In the genomic region with DNA sequence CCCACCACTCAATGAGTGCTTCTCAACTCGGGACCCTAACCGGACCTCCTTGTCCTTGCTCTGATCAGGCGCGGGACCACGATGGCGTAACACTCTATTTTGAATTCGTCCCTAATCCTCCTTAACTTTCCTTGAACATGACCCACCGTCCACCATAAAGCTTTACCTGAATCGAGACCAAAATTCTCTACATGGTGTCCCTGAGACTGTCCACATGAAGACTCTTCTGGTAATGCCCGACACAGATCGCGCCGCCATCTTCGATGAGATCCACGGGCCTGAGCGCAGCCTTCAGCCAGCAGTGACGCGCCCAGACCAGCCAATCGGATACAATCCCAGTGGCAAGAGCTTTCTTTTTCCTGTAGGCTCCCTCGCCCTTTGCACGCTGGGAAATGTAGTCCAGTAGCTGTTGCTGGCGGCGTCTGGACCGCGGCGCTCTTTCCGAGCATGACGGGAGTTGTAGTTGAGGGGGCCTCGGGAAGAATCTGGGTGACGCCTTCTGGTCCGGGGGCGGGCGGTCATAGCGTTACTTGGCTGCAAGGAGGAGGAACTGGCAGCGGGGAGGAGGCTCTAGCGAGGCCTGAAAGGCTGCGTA, we compare ENCODE assay signal across 8 cellular contexts. TPM values are rescaled to one million over a fixed set of nuclear protein-coding genes. Genes with fewer than 3 reads are reported as not detected.
DNase-seq lines count a peak whose midpoint lies in the region; ATAC-seq and TF ChIP-seq lines count a peak whose summit lies in the region.

Gene MRPL50 (minus strand): TSS at position 284 of the 595 bp plus-strand sequence. CDS start 26 bp downstream, at position 258.
Gene ZNF189 (plus strand): TSS at position 517 of the 595 bp plus-strand sequence. CDS start 306 bp downstream, outside the sequence.

- TF ChIP-seq CTCF in PC-3 (conservative IDR thresholded peaks at IDR 0.05; ENCODE audit: low read depth, low read length): no peak

- peaks cover 78% of the 10 kb centered on the region for H3K4me1 Mint-ChIP-seq in activated T-cell treated with anti-CD3 and anti-CD28 coated beads, Interleukin-2, amount 50 U/mL, for 24 hours (ENCODE audit: low read depth)

- no TSS peak for BruUV-seq in PC-3 (replicated peaks; lab: Mats Ljungman, UMichigan)

- peak; percentile 97 for ATAC-seq in GM21576 (IDR thresholded peaks at IDR 0.05; ENCODE audit: unreplicated experiment)
- ATAC-seq in PC-3: peak; percentile 98

- peak within 1 kb of the TSS; percentile 100 for H3K4me3 Mint-ChIP-seq in activated T-cell treated with anti-CD3 and anti-CD28 coated beads, Interleukin-2, amount 50 U/mL, for 24 hours

- H3K27me3 ChIP-seq in PC-3 (ENCODE audit: low read length) (no peaks in the 10 kb centered on the region), esophagus (ENCODE audit: control insufficient read depth in 1 of 2, insufficient read depth in 2 of 2, low read length in 2 of 2) (no peaks in the 10 kb centered on the region), mucosa of stomach (ENCODE audit: control insufficient read depth, insufficient read depth, low read length) (no peaks in the 10 kb centered on the region)

- peak within 1 kb of the TSS; percentile 70 for H3K4me3 ChIP-seq in PC-3 (ENCODE audit: low read length)
- H3K4me3 ChIP-seq in esophagus (ENCODE audit: low read depth in 1 of 2, low read length in 2 of 2): peak within 1 kb of the TSS; percentile 74 to 79
- H3K4me3 ChIP-seq in mucosa of stomach (ENCODE audit: low read length): peak within 1 kb of the TSS; percentile 73

- POLR2A ChIA-PET in PC-3 (lab: Charles Lee; ENCODE audit: unreplicated experiment): no interaction called here

- no peaks in the 10 kb centered on the region for H3K27me3 Mint-ChIP-seq in activated T-cell treated with anti-CD3 and anti-CD28 coated beads, Interleukin-2, amount 50 U/mL, for 24 hours

- peak within 1 kb of the TSS; percentile 96 for H3K4me2 ChIP-seq in PC-3 (ENCODE audit: low read length)

- H2AFZ ChIP-seq in PC-3 (ENCODE audit: low read length): peak within 1 kb of the TSS; percentile 69

- TF ChIP-seq EP300 in Ishikawa (IDR thresholded peaks at IDR 0.05; ENCODE audit: borderline replicate concordance): no peak

- DNase-seq in DMS114 treated with DMSO at 0.1 percent for 48 hours (lab: John Stamatoyannopoulos, UW; ENCODE audit: unreplicated experiment): peak; percentile 95
- DNase-seq in PC-3: peak; percentile 93
- DNase-seq in activated T-cell treated with anti-CD3 and anti-CD28 coated beads, Interleukin-2, amount 50 U/mL, for 24 hours: peak; percentile 95
- DNase-seq in stimulated activated CD8-positive, alpha-beta memory T cell treated with anti-CD3 and anti-CD28 coated beads, Interleukin-7, amount 100 ng/mL, for 1 hour (ENCODE audit: low read depth in 2 of 2): peak; percentile 86 to 88

- H4K20me1 ChIP-seq in PC-3 (ENCODE audit: low read length): no peaks in the 10 kb centered on the region

- H3K9me2 ChIP-seq in PC-3 (replicated peaks; ENCODE audit: low read length): no peaks in the 10 kb centered on the region

- H3K4me1 ChIP-seq in PC-3 (ENCODE audit: insufficient read depth, low read length): peaks cover 3% of the 10 kb centered on the region; the same call in 1 of the 2 replicates
- peaks cover 0 to 3% of the 10 kb centered on the region in 2 donors for H3K4me1 ChIP-seq in esophagus (ENCODE audit: control insufficient read depth in 2 of 2, insufficient read depth in 2 of 2, low read length in 1 of 2)
- H3K4me1 ChIP-seq in mucosa of stomach (ENCODE audit: control insufficient read depth, insufficient read depth, low read length): peaks cover 15% of the 10 kb centered on the region

- intact Hi-C loops in PC-3 (cut with micrococcal nuclease): no loop called here

- peaks cover 59% of the 10 kb centered on the region for H3K36me3 ChIP-seq in PC-3 (ENCODE audit: low read depth, low read length)
- peaks cover 3 to 13% of the 10 kb centered on the region in 2 donors for H3K36me3 ChIP-seq in esophagus (ENCODE audit: control insufficient read depth in 2 of 2, insufficient read depth in 2 of 2, low read length in 1 of 2)
- peaks cover 4% of the 10 kb centered on the region for H3K36me3 ChIP-seq in mucosa of stomach (ENCODE audit: control insufficient read depth, insufficient read depth, low read length)

- CTCF ChIA-PET in PC-3 (lab: Charles Lee): interaction anchor here (0.5 to 1.3 kb wide), 2 partner anchors 50 to 308 kb away, joined by 3 read pairs; no protein-coding TSS in a partner anchor

- peaks cover 96% of the 10 kb centered on the region for H3K36me3 Mint-ChIP-seq in activated T-cell treated with anti-CD3 and anti-CD28 coated beads, Interleukin-2, amount 50 U/mL, for 24 hours (ENCODE audit: low read depth)

- H3K9me3 ChIP-seq in PC-3 (ENCODE audit: low read length) (no peaks in the 10 kb centered on the region), esophagus (ENCODE audit: control insufficient read depth in 2 of 2, insufficient read depth in 1 of 2, low read depth in 1 of 2, low read length in 1 of 2) (peaks cover 0 to 3% of the 10 kb centered on the region in 2 donors), mucosa of stomach (ENCODE audit: control insufficient read depth, low read length) (no peaks in the 10 kb centered on the region)

- H3K79me2 ChIP-seq in PC-3 (ENCODE audit: low read length): peaks cover 68% of the 10 kb centered on the region

- TF ChIP-seq RAD21 in Ishikawa (IDR thresholded peaks at IDR 0.05; ENCODE audit: low read depth): no peak

- peaks cover 31% of the 10 kb centered on the region for H3K9me3 Mint-ChIP-seq in activated T-cell treated with anti-CD3 and anti-CD28 coated beads, Interleukin-2, amount 50 U/mL, for 24 hours

- WGBS in esophagus, 2 donors: 0% methylated on average over 37 of the region's 37 CpGs

- no peaks in the 10 kb centered on the region for H3F3A ChIP-seq in PC-3 (ENCODE audit: low read length, unreplicated experiment)

- H3K9ac ChIP-seq in PC-3 (ENCODE audit: low read length) (peak within 1 kb of the TSS; percentile 79), mucosa of stomach (ENCODE audit: low read length) (peak within 1 kb of the TSS; percentile 90)

- peak within 1 kb of the TSS; percentile 2; the same call in 1 of the 2 replicates for H3K27ac ChIP-seq in PC-3 (ENCODE audit: low read length)
- peak within 1 kb of the TSS; percentile 70 to 77 for H3K27ac ChIP-seq in esophagus (ENCODE audit: low read depth in 2 of 2, low read length in 1 of 2)

- peak within 1 kb of the TSS; percentile 100 for H3K27ac Mint-ChIP-seq in activated T-cell treated with anti-CD3 and anti-CD28 coated beads, Interleukin-2, amount 50 U/mL, for 24 hours

TF ChIP-seq in Ishikawa, 13 proteins besides CTCF, POLR2A, EP300 and RAD21:
- TF ChIP-seq, protein P1, sequence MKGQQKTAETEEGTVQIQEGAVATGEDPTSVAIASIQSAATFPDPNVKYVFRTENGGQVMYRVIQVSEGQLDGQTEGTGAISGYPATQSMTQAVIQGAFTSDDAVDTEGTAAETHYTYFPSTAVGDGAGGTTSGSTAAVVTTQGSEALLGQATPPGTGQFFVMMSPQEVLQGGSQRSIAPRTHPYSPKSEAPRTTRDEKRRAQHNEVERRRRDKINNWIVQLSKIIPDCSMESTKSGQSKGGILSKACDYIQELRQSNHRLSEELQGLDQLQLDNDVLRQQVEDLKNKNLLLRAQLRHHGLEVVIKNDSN (IDR thresholded peaks at IDR 0.05): no peak; the same call in 1 of the 2 replicates
- TF ChIP-seq NFIC (IDR thresholded peaks at IDR 0.05) (peak; percentile 54), CEBPB (IDR thresholded peaks at IDR 0.05) (no peak; the same call in 1 of the 2 replicates), TEAD4 (IDR thresholded peaks at IDR 0.05) (0 out of 2 replicates have a peak, but pooled peaks have one; percentile 4), ZBTB7A (IDR thresholded peaks at IDR 0.05; ENCODE audit: low read depth) (peak; percentile 26; the same call in 1 of the 2 replicates), TCF12 (IDR thresholded peaks at IDR 0.05; ENCODE audit: low read depth) (no peak), REST (IDR thresholded peaks at IDR 0.05; ENCODE audit: low read depth) (no peak), TAF1 (IDR thresholded peaks at IDR 0.05; ENCODE audit: low read depth) (peak; percentile 82), FOXM1 (IDR thresholded peaks at IDR 0.05; ENCODE audit: borderline replicate concordance, low read depth) (no peak), EGR1 (IDR thresholded peaks at IDR 0.05) (peak; percentile 85), CREB1 (IDR thresholded peaks at IDR 0.05; ENCODE audit: low read depth) (peak; percentile 78), YY1 (IDR thresholded peaks at IDR 0.05; ENCODE audit: low read depth) (peak; percentile 94)
- TF ChIP-seq, protein P2, sequence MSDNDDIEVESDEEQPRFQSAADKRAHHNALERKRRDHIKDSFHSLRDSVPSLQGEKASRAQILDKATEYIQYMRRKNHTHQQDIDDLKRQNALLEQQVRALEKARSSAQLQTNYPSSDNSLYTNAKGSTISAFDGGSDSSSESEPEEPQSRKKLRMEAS (IDR thresholded peaks at IDR 0.05): peak; percentile 50; the same call in 1 of the 2 replicates

RNA-seq across cellular contexts. Expression of gene MRPL50, which starts in this region (rescaled TPM):
- total RNA-seq in PC-3 (2014; rRNA removed): 8.2 and 10.2 TPM in 2 replicates
- 1 to 10 TPM; 5.0 to 6.6 TPM for polyA plus RNA-seq in esophagus

RNA-seq across cellular contexts. Expression of gene ZNF189, which starts in this region (rescaled TPM):
- total RNA-seq in PC-3 (2014; rRNA removed): 4.5 and 4.8 TPM in 2 replicates
- 1 to 10 TPM; 3.4 to 5.2 TPM for polyA plus RNA-seq in esophagus

Comparison
In these comparisons a context has a peak if more than half of its experiments do, and no peak if none do; other contexts are left out.
1. Peak in every context shown above with its lines: DNase-seq, ATAC-seq, H3K4me3 ChIP-seq and H3K27ac ChIP-seq.